ENCODE assay signal across 10 cellular contexts in genomic region chr22:36367479-36367878, GRCh38. TPM values are rescaled to one million over a fixed set of nuclear protein-coding genes. Genes with fewer than 3 reads are reported as not detected.
DNase-seq lines count a peak whose midpoint lies in the region; ATAC-seq and TF ChIP-seq lines count a peak whose summit lies in the region.
"Had no signal": no experiment of that assay in that cellular context is flagged by ENCODE, and none has a peak within 500 bp of the region (broad histone marks: within the 10 kb centered on the region; RNA-seq: fewer than 3 reads in every experiment).

No MANE protein-coding gene starts in this region.

- ATAC-seq in SK-N-SH treated with all-trans-retinoic acid at 6 μM for 48 hours = no peak
- no peak for ATAC-seq in right lobe of liver
- ATAC-seq in stimulated activated naive CD8-positive, alpha-beta T cell treated with anti-CD3 and anti-CD28 coated beads, Interleukin-15, amount 100 ng/mL, for 72 hours = no peak
- ATAC-seq in HG02610 (IDR thresholded peaks at IDR 0.05; ENCODE audit: unreplicated experiment) = no peak

- H3K36me3 ChIP-seq in SK-N-SH (replicated peaks in 1 of 2; ENCODE audit: control insufficient read depth in 1 of 2, insufficient read depth in 2 of 2, low read length in 1 of 2) (peaks cover 6 to 8% of the 10 kb centered on the region in 2 experiments), ascending aorta (peaks cover 0 to 25% of the 10 kb centered on the region in 2 donors), right lobe of liver (no peaks in the 10 kb centered on the region)

- H3K4me1 ChIP-seq in SK-N-SH (ENCODE audit: control insufficient read depth in 1 of 2, insufficient read depth in 2 of 2, low read depth in 1 of 2, low read length in 1 of 2) (peaks cover 61 to 93% of the 10 kb centered on the region in 2 experiments), ascending aorta (peaks cover 71 to 98% of the 10 kb centered on the region in 2 donors), right lobe of liver (peaks cover 0 to 97% (median 48%) of the 10 kb centered on the region in 4 donors)

- no peaks in the 10 kb centered on the region for H3K9me2 ChIP-seq in SK-N-SH

- H3K79me2 ChIP-seq in SK-N-SH (ENCODE audit: insufficient read depth) = peaks cover 100% of the 10 kb centered on the region

- H3K9me3 Mint-ChIP-seq in stimulated activated naive CD8-positive, alpha-beta T cell treated with anti-CD3 and anti-CD28 coated beads, Interleukin-15, amount 100 ng/mL, for 72 hours = no peaks in the 10 kb centered on the region

- H3K4me3 ChIP-seq in SK-N-SH (ENCODE audit: low read depth in 2 of 2, low read length in 1 of 2) = no peak overlapping the region
- H3K4me3 ChIP-seq in ascending aorta = peak overlapping the region; percentile 7 to 54
- no peak overlapping the region for H3K4me3 ChIP-seq in right lobe of liver

- H4K20me1 ChIP-seq in SK-N-SH (ENCODE audit: insufficient read depth) = peaks cover 100% of the 10 kb centered on the region

- no peak overlapping the region; the same call in 1 of the 2 replicates for H3K9ac ChIP-seq in SK-N-SH

- peaks cover 70% of the 10 kb centered on the region for H3F3A ChIP-seq in SK-N-SH (replicated peaks; ENCODE audit: insufficient read depth)

- no peaks in the 10 kb centered on the region for H3K27me3 Mint-ChIP-seq in stimulated activated naive CD8-positive, alpha-beta T cell treated with anti-CD3 and anti-CD28 coated beads, Interleukin-15, amount 100 ng/mL, for 72 hours

- DNase-seq in SK-N-SH = no peak
- no peak for DNase-seq in ascending aorta (ENCODE audit: low spot score in 2 of 2)
- DNase-seq in right lobe of liver = no peak
- DNase-seq in stimulated activated naive CD8-positive, alpha-beta T cell treated with anti-CD3 and anti-CD28 coated beads, Interleukin-15, amount 100 ng/mL, for 72 hours = no peak
- DNase-seq in epidermal melanocyte (ENCODE audit: insufficient read length, low spot score) = no peak
- no peak for DNase-seq in kidney glomerular epithelial cell (lab: John Stamatoyannopoulos, UW)
- DNase-seq: 8988T, NCI-H1417 had no signal

- no peak for TF ChIP-seq RAD21 in SK-N-SH (IDR thresholded peaks at IDR 0.05; ENCODE audit: low read length)

- peaks cover 100% of the 10 kb centered on the region for H3K4me1 Mint-ChIP-seq in stimulated activated naive CD8-positive, alpha-beta T cell treated with anti-CD3 and anti-CD28 coated beads, Interleukin-15, amount 100 ng/mL, for 72 hours

- H3K4me2 ChIP-seq in SK-N-SH = peak overlapping the region; percentile 76

- no peak overlapping the region for H2AFZ ChIP-seq in SK-N-SH (ENCODE audit: low read depth)

- TF ChIP-seq EP300 in SK-N-SH (IDR thresholded peaks at IDR 0.05; ENCODE audit: borderline replicate concordance in 1 of 2, low read depth in 1 of 2, low read length in 1 of 2) = no peak

- POLR2A ChIA-PET in SK-N-SH (lab: Yijun Ruan, JAX) = no interaction called here

- CTCF ChIA-PET in SK-N-SH (lab: Yijun Ruan, JAX) = interaction anchor here (0.6 to 1.2 kb wide), 4 partner anchors 11 to 103 kb away, joined by 3 to 4 read pairs (median 3); no protein-coding TSS in a partner anchor

- peak overlapping the region; percentile 62 to 84 for H3K27ac ChIP-seq in SK-N-SH (ENCODE audit: low read depth in 2 of 2, low read length in 1 of 2)
- H3K27ac ChIP-seq in ascending aorta = peak overlapping the region; percentile 92 to 99
- peak overlapping the region in 2 of 3 donors; percentile 30 to 75 for H3K27ac ChIP-seq in right lobe of liver

- no peak overlapping the region for H3K27ac Mint-ChIP-seq in stimulated activated naive CD8-positive, alpha-beta T cell treated with anti-CD3 and anti-CD28 coated beads, Interleukin-15, amount 100 ng/mL, for 72 hours

- 49% methylated on average over 5 of the region's 7 CpGs for WGBS in SK-N-SH (ENCODE audit: low lambda C conversion rate)
- 33% methylated on average over 1 of the region's 7 CpGs for WGBS in right lobe of liver (ENCODE audit: insufficient coverage, low coverage, low lambda C conversion rate, missing lambda C conversion rate)

- TF ChIP-seq CTCF in SK-N-SH (IDR thresholded peaks at IDR 0.05) (no peak), ascending aorta (IDR thresholded peaks at IDR 0.05) (no peak), right lobe of liver (IDR thresholded peaks at IDR 0.05) (no peak)

- TF ChIP-seq POLR2A in right lobe of liver (IDR thresholded peaks at IDR 0.05) = no peak

- H3K27me3 ChIP-seq in SK-N-SH (ENCODE audit: insufficient read depth) (no peaks in the 10 kb centered on the region), ascending aorta (no peaks in the 10 kb centered on the region), right lobe of liver (no peaks in the 10 kb centered on the region)

- H3K4me3 Mint-ChIP-seq in stimulated activated naive CD8-positive, alpha-beta T cell treated with anti-CD3 and anti-CD28 coated beads, Interleukin-15, amount 100 ng/mL, for 72 hours = peak overlapping the region; percentile 66 to 71

- H3K9me3 ChIP-seq in SK-N-SH = no peaks in the 10 kb centered on the region
- H3K9me3 ChIP-seq in ascending aorta = no peaks in the 10 kb centered on the region
- H3K9me3 ChIP-seq in right lobe of liver = no peaks in the 10 kb centered on the region

- intact Hi-C loops in ascending aorta (cut with DNase I) (loop anchor here (2.0 kb wide), 1 partner anchor 41 kb away; no protein-coding TSS in a partner anchor), right lobe of liver (cut with DNase I) (no loop called here)

TF ChIP-seq in SK-N-SH, 30 proteins besides CTCF, POLR2A, EP300 and RAD21 (continues in another document):
- no peak for TF ChIP-seq RXRA (IDR thresholded peaks at IDR 0.05; ENCODE audit: borderline replicate concordance, low read depth)
- no peak for TF ChIP-seq RFX5 (IDR thresholded peaks at IDR 0.05; ENCODE audit: low read length)
- TF ChIP-seq POLR2AphosphoS5 (IDR thresholded peaks at IDR 0.05; ENCODE audit: low read depth, low read length) = no peak; the same call in 1 of the 2 replicates
- no peak for TF ChIP-seq ELF1 (IDR thresholded peaks at IDR 0.05)
- TF ChIP-seq NRF1 (IDR thresholded peaks at IDR 0.05; ENCODE audit: low read depth, low read length) = no peak
- no peak for TF ChIP-seq PBX3 (IDR thresholded peaks at IDR 0.05)
- no peak for TF ChIP-seq USF1 (IDR thresholded peaks at IDR 0.05; ENCODE audit: borderline replicate concordance, low read depth)
- no peak for TF ChIP-seq YY1 (IDR thresholded peaks at IDR 0.05; ENCODE audit: low read depth)
- no peak for TF ChIP-seq RCOR1 (IDR thresholded peaks at IDR 0.05; ENCODE audit: low read length)
- no peak for TF ChIP-seq EZH2phosphoT487 (IDR thresholded peaks at IDR 0.05; ENCODE audit: borderline replicate concordance, low read depth)

TF ChIP-seq in SK-N-SH treated with all-trans-retinoic acid at 6 μM for 48 hours, 23 proteins besides CTCF, POLR2A, EP300 and RAD21:
- no peak for TF ChIP-seq ZNF565 (CRISPR knock-in tag; conservative IDR thresholded peaks at IDR 0.05; ENCODE audit: low read depth)
- no peak for TF ChIP-seq CSRNP3 (CRISPR knock-in tag; IDR thresholded peaks at IDR 0.05)
- no peak for TF ChIP-seq ZC3H10 (CRISPR knock-in tag; IDR thresholded peaks at IDR 0.05)
- TF ChIP-seq OSR1 (CRISPR knock-in tag; IDR thresholded peaks at IDR 0.05) = no peak

RNA-seq across cellular contexts. Expression of gene MYH9, which starts 20.3 kb away (rescaled TPM):
- 202 and 303 TPM in 2 replicates for polyA plus RNA-seq in SK-N-SH (2012; rRNA removed)
- polyA plus RNA-seq in SK-N-SH (2012; cell fraction: cytosol; rRNA removed) = 181 and 225 TPM in 2 replicates
- polyA plus RNA-seq in SK-N-SH (2012; cell fraction: nucleus; rRNA removed) = 401 and 439 TPM in 2 replicates
- total RNA-seq in ascending aorta (1,114 TPM), right lobe of liver (100 to 1,000 TPM; 168 to 435 (median 222) TPM)

Comparison
In these comparisons a context has a peak if more than half of its experiments do, and no peak if none do; other contexts are left out.
1. H3K4me3 ChIP-seq: peak in ascending aorta (2 of 2); none in SK-N-SH (0 of 2) and right lobe of liver (0 of 3).
2. Peak in every context shown above with its lines, with median percentiles within 50 percentile points of each other: H3K27ac ChIP-seq.